Comparison of ENCODE assay signal across 1 cellular context in genomic region chr17:75876190-75876937, GRCh38.
TF ChIP-seq lines count a peak whose summit lies in the region.

No MANE protein-coding gene starts in this region.

TF ChIP-seq in HepG2, 621 proteins besides CTCF, POLR2A, EP300 and RAD21 (continued from another document and continues in another):
- TF ChIP-seq DMTF1 (CRISPR knock-in tag; IDR thresholded peaks at IDR 0.05) (peak; percentile 86; the same call in 1 of the 2 replicates), HNRNPUL1 (IDR thresholded peaks at IDR 0.05; ENCODE audit: low read depth, low read length) (no peak), SMARCC2 (IDR thresholded peaks at IDR 0.05) (no peak), ZNF761 (CRISPR knock-in tag; conservative IDR thresholded peaks at IDR 0.05) (peak; percentile 90; the same call in 1 of the 2 replicates), ZNF451 (CRISPR knock-in tag; IDR thresholded peaks at IDR 0.05) (peak; percentile 87), ZNF775 (CRISPR knock-in tag; IDR thresholded peaks at IDR 0.05; ENCODE audit: borderline replicate concordance) (no peak), AKNA (CRISPR knock-in tag; IDR thresholded peaks at IDR 0.05; ENCODE audit: borderline replicate concordance) (no peak), ZBTB40 (IDR thresholded peaks at IDR 0.05) (no peak), ZBTB40 (CRISPR knock-in tag; IDR thresholded peaks at IDR 0.05) (peak; percentile 83), ARNTL (CRISPR knock-in tag; IDR thresholded peaks at IDR 0.05) (peak; percentile 84), ZNF337 (CRISPR knock-in tag; IDR thresholded peaks at IDR 0.05; ENCODE audit: borderline replicate concordance, low read depth) (peak; percentile 96; the same call in 1 of the 2 replicates), POLR2G (IDR thresholded peaks at IDR 0.05; ENCODE audit: low read depth, low read length) (peak; percentile 97), HOXA5 (CRISPR knock-in tag; IDR thresholded peaks at IDR 0.05) (peak; percentile 48), ZBTB7A (CRISPR knock-in tag; IDR thresholded peaks at IDR 0.05) (peak; percentile 99), ZNF121 (CRISPR knock-in tag; IDR thresholded peaks at IDR 0.05) (peak; percentile 85; the same call in 1 of the 2 replicates), ZNF558 (CRISPR knock-in tag; IDR thresholded peaks at IDR 0.05; ENCODE audit: borderline replicate concordance) (peak; percentile 86), FOSL1 (CRISPR knock-in tag; IDR thresholded peaks at IDR 0.05; ENCODE audit: borderline replicate concordance) (peak; percentile 7; the same call in 1 of the 2 replicates), ZNF263 (CRISPR knock-in tag; IDR thresholded peaks at IDR 0.05) (peak; percentile 94), SP2 (CRISPR knock-in tag; IDR thresholded peaks at IDR 0.05) (no peak), GABPA (IDR thresholded peaks at IDR 0.05; ENCODE audit: low read depth, low read length) (no peak), GABPA (CRISPR knock-in tag; IDR thresholded peaks at IDR 0.05; ENCODE audit: low read depth) (peak; percentile 16; the same call in 1 of the 2 replicates), PREB (CRISPR knock-in tag; IDR thresholded peaks at IDR 0.05) (no peak), ZIK1 (CRISPR knock-in tag; IDR thresholded peaks at IDR 0.05; ENCODE audit: borderline replicate concordance, low read depth) (peak; percentile 97), RAD51 (IDR thresholded peaks at IDR 0.05; ENCODE audit: borderline replicate concordance) (no peak), ZNF18 (CRISPR knock-in tag; IDR thresholded peaks at IDR 0.05; ENCODE audit: insufficient replicate concordance) (peak; percentile 97), ZNF749 (CRISPR knock-in tag; IDR thresholded peaks at IDR 0.05; ENCODE audit: borderline replicate concordance) (0 out of 2 replicates have a peak, but pooled peaks have one; percentile 70), ZKSCAN5 (CRISPR knock-in tag; IDR thresholded peaks at IDR 0.05) (no peak), ZNF687 (CRISPR knock-in tag; IDR thresholded peaks at IDR 0.05) (peak; percentile 98), FLYWCH1 (CRISPR knock-in tag; IDR thresholded peaks at IDR 0.05) (no peak), MYNN (CRISPR knock-in tag; IDR thresholded peaks at IDR 0.05; ENCODE audit: low read depth) (no peak), ZMAT5 (CRISPR knock-in tag; IDR thresholded peaks at IDR 0.05; ENCODE audit: borderline replicate concordance, low read depth) (no peak), FOXP1 (IDR thresholded peaks at IDR 0.05) (no peak), FOXP1 (CRISPR knock-in tag; IDR thresholded peaks at IDR 0.05) (peak; percentile 59; the same call in 1 of the 2 replicates), TMF1 (CRISPR knock-in tag; IDR thresholded peaks at IDR 0.05; ENCODE audit: low read depth) (peak; percentile 84; the same call in 1 of the 2 replicates), KDM5B (CRISPR knock-in tag; IDR thresholded peaks at IDR 0.05; ENCODE audit: borderline replicate concordance) (peak; percentile 53), ZSCAN21 (CRISPR knock-in tag; IDR thresholded peaks at IDR 0.05; ENCODE audit: borderline replicate concordance) (peak; percentile 100)
